17 cellular contexts compared by ENCODE assay signal in genomic region chr6:135331002-135331401, GRCh38.
DNase-seq lines count a peak whose midpoint lies in the region; ATAC-seq, FAIRE-seq and TF ChIP-seq lines count a peak whose summit lies in the region.
"Had no signal": no experiment of that assay in that cellular context is flagged by ENCODE, and none has a peak within 500 bp of the region (broad histone marks: within the 10 kb centered on the region; RNA-seq: fewer than 3 reads in every experiment).

No MANE protein-coding gene starts in this region.

- no peaks in the 10 kb centered on the region for H4K20me1 ChIP-seq in astrocyte (ENCODE audit: insufficient read depth, low read length)

- H2AFZ ChIP-seq in astrocyte (ENCODE audit: low read depth, low read length), result no peak overlapping the region

- peak overlapping the region in 1 of 2 donors; percentile 27 for H3K27ac Mint-ChIP-seq in natural killer cell treated with Interleukin-12 subunit alpha and Interleukin-12 subunit beta and Interleukin-15 and Interleukin-18, amount 100 ng/mL, for 72 hours
- H3K27ac Mint-ChIP-seq in natural killer cell (no peak overlapping the region), astrocyte (ENCODE audit: unreplicated experiment) (peak overlapping the region; percentile 85)

- no peaks in the 10 kb centered on the region for H3K79me2 ChIP-seq in astrocyte (ENCODE audit: insufficient read depth, low read length)

- no peak overlapping the region for H3K9ac ChIP-seq in astrocyte (ENCODE audit: low read length)

- H3K27ac ChIP-seq in astrocyte (ENCODE audit: low read depth, low read length), result no peak overlapping the region
- H3K27ac ChIP-seq: cardiac muscle cell, heart left ventricle, upper lobe of left lung had no signal

- DNase-seq in natural killer cell treated with Interleukin-12 subunit alpha and Interleukin-12 subunit beta and Interleukin-15 and Interleukin-18, amount 100 ng/mL, for 72 hours (ENCODE audit: low spot score), result no peak
- no peak for DNase-seq in natural killer cell
- DNase-seq in astrocyte (ENCODE audit: low read depth), result peak; percentile 69
- peak; percentile 28 for DNase-seq in stromal cell of bone marrow (ENCODE audit: low read depth)
- DNase-seq in activated gamma-delta T cell (lab: John Stamatoyannopoulos, UW), result no peak
- no peak for DNase-seq in activated CD4-positive, alpha-beta T cell treated with anti-CD3 and anti-CD28 coated beads, Interleukin-2, amount 50 U/mL, for 1 hour
- no peak for DNase-seq in GOT3 (lab: John Stamatoyannopoulos, UW)
- DNase-seq: activated CD4-positive, alpha-beta T cell treated with anti-CD3 and anti-CD28 coated beads, Interleukin-2, amount 50 U/mL, for 48 hours; activated effector memory CD4-positive, alpha-beta T cell treated with Interleukin-2 at 50 U/mL for 16 hours; COR-L47; heart left ventricle; NCI-H1048; NCI-H510A treated with DMSO at 0.1 percent for 48 hours; T-helper 9 cell; upper lobe of left lung had no signal

- H3K27me3 Mint-ChIP-seq in natural killer cell treated with Interleukin-12 subunit alpha and Interleukin-12 subunit beta and Interleukin-15 and Interleukin-18, amount 100 ng/mL, for 72 hours, result no peaks in the 10 kb centered on the region
- H3K27me3 Mint-ChIP-seq in natural killer cell (ENCODE audit: low read depth in 2 of 2) (no peaks in the 10 kb centered on the region), astrocyte (ENCODE audit: low read depth, unreplicated experiment) (no peaks in the 10 kb centered on the region)

- H3K4me3 Mint-ChIP-seq in natural killer cell treated with Interleukin-12 subunit alpha and Interleukin-12 subunit beta and Interleukin-15 and Interleukin-18, amount 100 ng/mL, for 72 hours, result peak overlapping the region; percentile 42
- H3K4me3 Mint-ChIP-seq in natural killer cell (no peak overlapping the region), astrocyte (ENCODE audit: unreplicated experiment) (no peak overlapping the region)

- H3K9me3 ChIP-seq in astrocyte (ENCODE audit: insufficient read depth, low read depth, low read length), result no peaks in the 10 kb centered on the region
- H3K9me3 ChIP-seq: upper lobe of left lung had no signal

- no peak overlapping the region for H3K4me3 ChIP-seq in astrocyte (ENCODE audit: insufficient read depth, low read depth, low read length)
- H3K4me3 ChIP-seq: cardiac muscle cell, heart left ventricle, upper lobe of left lung had no signal

- peak; percentile 69 for FAIRE-seq in astrocyte (lab: Jason Lieb, UNC)

- TF ChIP-seq CTCF in natural killer cell (IDR thresholded peaks at IDR 0.05) (no peak), astrocyte (IDR thresholded peaks at IDR 0.05; ENCODE audit: insufficient read depth, low read depth, low read length) (no peak)

- H3K27me3 ChIP-seq in astrocyte (ENCODE audit: insufficient read depth, low read length), result no peaks in the 10 kb centered on the region
- H3K27me3 ChIP-seq: cardiac muscle cell, heart left ventricle, upper lobe of left lung had no signal

- peaks cover 7% of the 10 kb centered on the region for H3K36me3 ChIP-seq in astrocyte (ENCODE audit: insufficient read depth, low read length)
- H3K36me3 ChIP-seq: cardiac muscle cell, upper lobe of left lung had no signal

- intact Hi-C loops in natural killer cell (cut with micrococcal nuclease), result no loop called here

- peaks cover 5% of the 10 kb centered on the region for H3K36me3 Mint-ChIP-seq in natural killer cell treated with Interleukin-12 subunit alpha and Interleukin-12 subunit beta and Interleukin-15 and Interleukin-18, amount 100 ng/mL, for 72 hours
- H3K36me3 Mint-ChIP-seq in natural killer cell, result no peaks in the 10 kb centered on the region
- peaks cover 6% of the 10 kb centered on the region for H3K36me3 Mint-ChIP-seq in astrocyte (ENCODE audit: low read depth, unreplicated experiment)

- H3K4me1 Mint-ChIP-seq in natural killer cell treated with Interleukin-12 subunit alpha and Interleukin-12 subunit beta and Interleukin-15 and Interleukin-18, amount 100 ng/mL, for 72 hours (ENCODE audit: low read depth in 2 of 2), result peaks cover 4 to 15% of the 10 kb centered on the region in 2 donors
- H3K4me1 Mint-ChIP-seq in natural killer cell, result no peaks in the 10 kb centered on the region
- H3K4me1 Mint-ChIP-seq in astrocyte (ENCODE audit: low read depth, unreplicated experiment), result peaks cover 9% of the 10 kb centered on the region

- H3K4me1 ChIP-seq in astrocyte (ENCODE audit: insufficient read depth, low read length), result peaks cover 11% of the 10 kb centered on the region
- H3K4me1 ChIP-seq: heart left ventricle, upper lobe of left lung had no signal

- no peak overlapping the region for H3K4me2 ChIP-seq in astrocyte (ENCODE audit: low read length)

- no peaks in the 10 kb centered on the region for H3K9me3 Mint-ChIP-seq in natural killer cell treated with Interleukin-12 subunit alpha and Interleukin-12 subunit beta and Interleukin-15 and Interleukin-18, amount 100 ng/mL, for 72 hours
- H3K9me3 Mint-ChIP-seq in natural killer cell (no peaks in the 10 kb centered on the region), astrocyte (ENCODE audit: unreplicated experiment) (peaks cover 6% of the 10 kb centered on the region)

- peak; percentile 48 to 64 for ATAC-seq in natural killer cell treated with Interleukin-12 subunit alpha and Interleukin-12 subunit beta and Interleukin-15 and Interleukin-18, amount 100 ng/mL, for 72 hours
- ATAC-seq in natural killer cell, result no peak
- peak; percentile 36 for ATAC-seq in HG02943 (IDR thresholded peaks at IDR 0.05; ENCODE audit: low read depth, unreplicated experiment)
- ATAC-seq: heart left ventricle had no signal

Comparison
In these comparisons a context has a peak if more than half of its experiments do, and no peak if none do; other contexts are left out.
1. ATAC-seq: peak in natural killer cell treated with Interleukin-12 subunit alpha and Interleukin-12 subunit beta and Interleukin-15 and Interleukin-18, amount 100 ng/mL, for 72 hours (2 of 2) and HG02943 (single experiment); none in natural killer cell (0 of 3).
2. DNase-seq: peak in astrocyte (single experiment) and stromal cell of bone marrow (single experiment); none in natural killer cell treated with Interleukin-12 subunit alpha and Interleukin-12 subunit beta and Interleukin-15 and Interleukin-18, amount 100 ng/mL, for 72 hours (single experiment), natural killer cell (single experiment), activated gamma-delta T cell (single experiment), activated CD4-positive, alpha-beta T cell treated with anti-CD3 and anti-CD28 coated beads, Interleukin-2, amount 50 U/mL, for 1 hour (single experiment) and GOT3 (single experiment).